8 cellular contexts compared by ENCODE assay signal in genomic region chr10:131928248-131929095, GRCh38. TPM values are rescaled to one million over a fixed set of nuclear protein-coding genes. Genes with fewer than 3 reads are reported as not detected.
DNase-seq lines count a peak whose midpoint lies in the region; ATAC-seq and TF ChIP-seq lines count a peak whose summit lies in the region.

No MANE protein-coding gene starts in this region.

- H3K36me3 Mint-ChIP-seq in natural killer cell, result no peaks in the 10 kb centered on the region

- peak overlapping the region; percentile 86 to 87 for H3K27ac Mint-ChIP-seq in natural killer cell

- TF ChIP-seq CTCF in natural killer cell (IDR thresholded peaks at IDR 0.05), result no peak

- ATAC-seq in Right ventricle myocardium inferior, result no peak
- peak; percentile 77 for ATAC-seq in HG03159 (IDR thresholded peaks at IDR 0.05; ENCODE audit: unreplicated experiment)
- ATAC-seq in natural killer cell, result peak; percentile 68 to 89 (median 74)
- no peak for ATAC-seq in left colon

- peaks cover 0 to 3% of the 10 kb centered on the region in 2 donors for H3K9me3 Mint-ChIP-seq in natural killer cell

- peaks cover 75 to 79% of the 10 kb centered on the region in 2 donors for H3K4me1 Mint-ChIP-seq in natural killer cell

- peak; percentile 47 for DNase-seq in cardiac septum (ENCODE audit: low spot score)
- DNase-seq in Right ventricle myocardium inferior (ENCODE audit: missing footprints), result no peak
- peak; percentile 36 for DNase-seq in activated T-cell treated with anti-CD3 and anti-CD28 coated beads for 4 hours
- peak; percentile 31 for DNase-seq in natural killer cell
- no peak for DNase-seq in NCI-H2081 treated with DMSO at 0.1 percent for 48 hours (lab: John Stamatoyannopoulos, UW)
- DNase-seq in left colon, result no peak
- DNase-seq in HK-2 (ENCODE audit: unreplicated experiment), result no peak

- intact Hi-C loops in cardiac septum (cut with DNase I) (no loop called here), Right ventricle myocardium inferior (cut with DNase I) (no loop called here), natural killer cell (cut with micrococcal nuclease) (no loop called here), left colon (cut with DNase I, micrococcal nuclease) (no loop called here)

- peak overlapping the region; percentile 80 for H3K4me3 Mint-ChIP-seq in natural killer cell

- H3K27me3 Mint-ChIP-seq in natural killer cell (ENCODE audit: low read depth in 2 of 2), result no peaks in the 10 kb centered on the region

RNA-seq across cellular contexts. Expression of gene PPP2R2D, which starts 27.7 kb away (rescaled TPM):
- total RNA-seq in cardiac septum (35.3 TPM), Right ventricle myocardium inferior (36.6 TPM), natural killer cell (10 to 100 TPM; 28.6 to 39.8 (median 35.8) TPM), left colon (10 to 100 TPM; 28.5 to 30.2 TPM)

RNA-seq across cellular contexts. Expression of gene BNIP3, which starts 53.3 kb away (rescaled TPM):
- total RNA-seq in cardiac septum, result 112 TPM
- 157 TPM for total RNA-seq in Right ventricle myocardium inferior
- total RNA-seq in natural killer cell, result 10 to 100 TPM in 2 of 3 donors, 1 to 10 TPM in 1; 9.9 to 12.9 (median 12.1) TPM
- 1 to 10 TPM; 4.7 to 9.4 TPM for total RNA-seq in left colon

Comparison
In these comparisons a context has a peak if more than half of its experiments do, and no peak if none do; other contexts are left out.
1. DNase-seq: peak in cardiac septum (single experiment), activated T-cell treated with anti-CD3 and anti-CD28 coated beads for 4 hours (single experiment) and natural killer cell (single experiment); none in Right ventricle myocardium inferior (single experiment), NCI-H2081 treated with DMSO at 0.1 percent for 48 hours (single experiment), left colon (0 of 2) and HK-2 (single experiment).
2. ATAC-seq: peak in HG03159 (single experiment) and natural killer cell (3 of 3); none in Right ventricle myocardium inferior (single experiment) and left colon (single experiment).